ENCODE assay signal across 13 cellular contexts in the genomic region with DNA sequence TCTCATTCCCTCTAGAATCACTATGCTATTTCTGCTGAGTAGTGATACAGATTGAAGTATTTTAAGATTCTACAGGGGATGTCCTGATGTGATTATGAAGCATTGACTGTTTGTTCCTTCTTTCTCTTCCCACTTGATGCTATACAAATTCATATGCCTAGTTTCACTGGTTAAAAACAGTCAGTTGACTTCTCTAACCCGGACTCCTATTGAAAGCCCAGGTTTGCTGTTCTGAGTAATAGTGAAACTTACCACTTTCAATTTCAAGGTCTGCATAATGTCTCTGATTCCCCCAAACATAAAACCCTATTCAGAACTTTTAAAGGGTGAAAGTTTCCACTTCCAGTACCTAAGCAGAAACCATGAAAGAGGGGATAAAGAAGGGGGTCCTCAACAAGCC.
DNase-seq lines count a peak whose midpoint lies in the region; ATAC-seq and TF ChIP-seq lines count a peak whose summit lies in the region.
"Had no signal": no experiment of that assay in that cellular context is flagged by ENCODE, and none has a peak within 500 bp of the region (broad histone marks: within the 10 kb centered on the region; RNA-seq: fewer than 3 reads in every experiment).

No MANE protein-coding gene starts in this region.

- no peak overlapping the region for H3K4me3 ChIP-seq in KMS-11 (IDR thresholded peaks at IDR 0.05; ENCODE audit: insufficient read depth, low read depth, low read length)
- H3K4me3 ChIP-seq: BLaER1 had no signal

- H3K27ac ChIP-seq in KMS-11: no peak overlapping the region
- H3K27ac ChIP-seq: BLaER1, neutrophil had no signal

- peaks cover 23% of the 10 kb centered on the region; the same call in 1 of the 2 replicates for H3K27me3 ChIP-seq in KMS-11 (ENCODE audit: insufficient read depth, low read depth)
- H3K27me3 ChIP-seq: BLaER1, neutrophil had no signal

- ATAC-seq in GM18499 (IDR thresholded peaks at IDR 0.05; ENCODE audit: insufficient read depth, unreplicated experiment): peak; percentile 99
- peak; percentile 99 for ATAC-seq in GM19463 (IDR thresholded peaks at IDR 0.05; ENCODE audit: unreplicated experiment)
- ATAC-seq in HG02938 (IDR thresholded peaks at IDR 0.05; ENCODE audit: unreplicated experiment): peak; percentile 99
- ATAC-seq in activated naive CD8-positive, alpha-beta T cell treated with anti-CD3 and anti-CD28 coated beads, Interleukin-2, amount 50 U/mL, for 24 hours: no peak
- ATAC-seq: esophagus mucosa had no signal

- no peaks in the 10 kb centered on the region for H3K79me2 ChIP-seq in KMS-11 (ENCODE audit: insufficient read depth, low read depth)

- H3K36me3 ChIP-seq in KMS-11 (ENCODE audit: insufficient read depth): no peaks in the 10 kb centered on the region
- H3K36me3 ChIP-seq: BLaER1, neutrophil had no signal

- no peaks in the 10 kb centered on the region for H3K4me1 ChIP-seq in KMS-11 (ENCODE audit: low read depth, poor library complexity, severe bottlenecking)
- H3K4me1 ChIP-seq: BLaER1 had no signal

- DNase-seq in stimulated activated naive CD4-positive, alpha-beta T cell treated with Interleukin-2 at 50 U/mL for 16 hours (lab: John Stamatoyannopoulos, UW): no peak
- no peak for DNase-seq in activated naive CD8-positive, alpha-beta T cell treated with anti-CD3 and anti-CD28 coated beads, Interleukin-2, amount 50 U/mL, for 24 hours
- DNase-seq in kidney tubule cell (ENCODE audit: low spot score): no peak
- DNase-seq in mucosa of gallbladder (ENCODE audit: low spot score): no peak
- DNase-seq: islet precursor cell; stimulated activated CD4-positive, alpha-beta T cell treated with anti-CD3 and anti-CD28 coated beads, Interleukin-2, amount 100 ng/mL, for 48 hours had no signal

- no peak overlapping the region for H3K9ac ChIP-seq in KMS-11
- H3K9ac ChIP-seq: BLaER1 had no signal

- peak overlapping the region; percentile 21; the same call in 1 of the 2 replicates for H3K4me2 ChIP-seq in KMS-11
- H3K4me2 ChIP-seq: BLaER1 had no signal

- H3K4me3 Mint-ChIP-seq in activated naive CD8-positive, alpha-beta T cell treated with anti-CD3 and anti-CD28 coated beads, Interleukin-2, amount 50 U/mL, for 24 hours: no peak overlapping the region

- H3K27me3 Mint-ChIP-seq in activated naive CD8-positive, alpha-beta T cell treated with anti-CD3 and anti-CD28 coated beads, Interleukin-2, amount 50 U/mL, for 24 hours: no peaks in the 10 kb centered on the region

- H3K36me3 Mint-ChIP-seq in activated naive CD8-positive, alpha-beta T cell treated with anti-CD3 and anti-CD28 coated beads, Interleukin-2, amount 50 U/mL, for 24 hours (ENCODE audit: low read depth): no peaks in the 10 kb centered on the region

- TF ChIP-seq CTCF in KMS-11 (conservative IDR thresholded peaks at IDR 0.05; ENCODE audit: low read depth, low read length): no peak

- H3K9me3 Mint-ChIP-seq in activated naive CD8-positive, alpha-beta T cell treated with anti-CD3 and anti-CD28 coated beads, Interleukin-2, amount 50 U/mL, for 24 hours: peaks cover 13% of the 10 kb centered on the region

- no peaks in the 10 kb centered on the region for H3K4me1 Mint-ChIP-seq in activated naive CD8-positive, alpha-beta T cell treated with anti-CD3 and anti-CD28 coated beads, Interleukin-2, amount 50 U/mL, for 24 hours

- H4K20me1 ChIP-seq in KMS-11 (ENCODE audit: insufficient read depth): no peaks in the 10 kb centered on the region
- H4K20me1 ChIP-seq: BLaER1 had no signal

- H3K27ac Mint-ChIP-seq in activated naive CD8-positive, alpha-beta T cell treated with anti-CD3 and anti-CD28 coated beads, Interleukin-2, amount 50 U/mL, for 24 hours: no peak overlapping the region

- no peak overlapping the region for H2AFZ ChIP-seq in KMS-11 (ENCODE audit: low read depth)
